In genomic region chr11:44065851-44066731, GRCh38 we compare ENCODE assay signal across 8 cellular contexts. TPM values are rescaled to one million over a fixed set of nuclear protein-coding genes. Genes with fewer than 3 reads are reported as not detected.
DNase-seq lines count a peak whose midpoint lies in the region; ATAC-seq and TF ChIP-seq lines count a peak whose summit lies in the region.

Gene ACCS (plus strand): TSS chr11:44066270. CDS start chr11:44067628, 1,358 bp downstream.

- peaks cover 2% of the 10 kb centered on the region for H3K36me3 ChIP-seq in lower lobe of right lung

- peak within 1 kb of the TSS; percentile 74 for H3K4me3 ChIP-seq in lower lobe of right lung

- TF ChIP-seq CTCF in lower lobe of right lung (IDR thresholded peaks at IDR 0.05) = peak; percentile 91

- DNase-seq in AML-193 (lab: John Stamatoyannopoulos, UW) (peak; percentile 82 to 89), NCI-H526 treated with DMSO at 0.1 percent for 48 hours (lab: John Stamatoyannopoulos, UW) (peak; percentile 79), ecto neural progenitor cell (ENCODE audit: low spot score) (peak; percentile 93), lower lobe of right lung (peak; percentile 98)
- DNase-seq in activated CD8-positive, alpha-beta T cell treated with anti-CD3 and anti-CD28 coated beads, Interleukin-2, amount 10 ng/mL, durations not matched to agents 7 days and 5 days = peak; percentile 93
- peak; percentile 50 to 73 (median 66) for DNase-seq in stimulated activated CD4-positive, alpha-beta T cell treated with anti-CD3 and anti-CD28 coated beads, TNF-alpha, amount 100 ng/mL, for 1 hour (ENCODE audit: low read depth in 3 of 3, low spot score in 1 of 3)

- H3K4me1 ChIP-seq in lower lobe of right lung = peaks cover 14% of the 10 kb centered on the region

- peak within 1 kb of the TSS; percentile 87 for H3K27ac Mint-ChIP-seq in activated CD8-positive, alpha-beta T cell treated with anti-CD3 and anti-CD28 coated beads, Interleukin-2, amount 10 ng/mL, durations not matched to agents 7 days and 5 days

- H3K4me1 Mint-ChIP-seq in activated CD8-positive, alpha-beta T cell treated with anti-CD3 and anti-CD28 coated beads, Interleukin-2, amount 10 ng/mL, durations not matched to agents 7 days and 5 days (ENCODE audit: low read depth) = peaks cover 26% of the 10 kb centered on the region

- intact Hi-C loops in lower lobe of right lung (cut with DNase I) = no loop called here

- no peaks in the 10 kb centered on the region for H3K9me3 ChIP-seq in lower lobe of right lung

- peak within 1 kb of the TSS; percentile 82 for H3K4me3 Mint-ChIP-seq in activated CD8-positive, alpha-beta T cell treated with anti-CD3 and anti-CD28 coated beads, Interleukin-2, amount 10 ng/mL, durations not matched to agents 7 days and 5 days

- no peaks in the 10 kb centered on the region for H3K9me3 Mint-ChIP-seq in activated CD8-positive, alpha-beta T cell treated with anti-CD3 and anti-CD28 coated beads, Interleukin-2, amount 10 ng/mL, durations not matched to agents 7 days and 5 days (ENCODE audit: insufficient read depth)

- TF ChIP-seq POLR2A in GM19193 (IDR thresholded peaks at IDR 0.05; ENCODE audit: extremely low read depth, insufficient read depth, insufficient read length) = peak; percentile 75

- H3K36me3 Mint-ChIP-seq in activated CD8-positive, alpha-beta T cell treated with anti-CD3 and anti-CD28 coated beads, Interleukin-2, amount 10 ng/mL, durations not matched to agents 7 days and 5 days (ENCODE audit: low read depth) = no peaks in the 10 kb centered on the region

- POLR2A ChIA-PET in activated CD8-positive, alpha-beta T cell treated with anti-CD3 and anti-CD28 coated beads, Interleukin-2, amount 10 ng/mL, durations not matched to agents 7 days and 5 days (lab: Charles Lee) = interaction anchor here (0.6 kb wide), 1 partner anchor 292 kb away, joined by 3 read pairs; no protein-coding TSS in a partner anchor

- H3K27me3 ChIP-seq in lower lobe of right lung (ENCODE audit: low read depth) = no peaks in the 10 kb centered on the region

- H3K27ac ChIP-seq in lower lobe of right lung = peak within 1 kb of the TSS; percentile 92

- peaks cover 6% of the 10 kb centered on the region for H3K27me3 Mint-ChIP-seq in activated CD8-positive, alpha-beta T cell treated with anti-CD3 and anti-CD28 coated beads, Interleukin-2, amount 10 ng/mL, durations not matched to agents 7 days and 5 days (ENCODE audit: low read depth)

- ATAC-seq in HG03378 (IDR thresholded peaks at IDR 0.05; ENCODE audit: unreplicated experiment) (peak; percentile 91), lower lobe of right lung (peak; percentile 98)
- peak; percentile 97 for ATAC-seq in activated CD8-positive, alpha-beta T cell treated with anti-CD3 and anti-CD28 coated beads, Interleukin-2, amount 10 ng/mL, durations not matched to agents 7 days and 5 days

- CTCF ChIA-PET in activated CD8-positive, alpha-beta T cell treated with anti-CD3 and anti-CD28 coated beads, Interleukin-2, amount 10 ng/mL, durations not matched to agents 7 days and 5 days (lab: Charles Lee) = interaction anchor here (1.1 to 2.2 kb wide), 5 partner anchors 20 to 40 kb away, joined by 3 to 10 read pairs (median 7); no protein-coding TSS in a partner anchor

RNA-seq across cellular contexts. Expression of gene ACCS, which starts in this region (rescaled TPM):
- total RNA-seq in activated CD8-positive, alpha-beta T cell treated with anti-CD3 and anti-CD28 coated beads, Interleukin-2, amount 10 ng/mL, durations not matched to agents 7 days and 5 days = 1 to 10 TPM; 8.7 to 9.0 TPM
- 31.4 TPM for total RNA-seq in lower lobe of right lung

Comparison
In these comparisons a context has a peak if more than half of its experiments do, and no peak if none do; other contexts are left out.
1. Peak in every context shown above with its lines: DNase-seq, ATAC-seq, H3K4me3 ChIP-seq and H3K27ac ChIP-seq.